9 cellular contexts compared by ENCODE assay signal in genomic region chr9:124297553-124297905, GRCh38. TPM values are rescaled to one million over a fixed set of nuclear protein-coding genes. Genes with fewer than 3 reads are reported as not detected.
DNase-seq lines count a peak whose midpoint lies in the region; FAIRE-seq and TF ChIP-seq lines count a peak whose summit lies in the region.
"Had no signal": no experiment of that assay in that cellular context is flagged by ENCODE, and none has a peak within 500 bp of the region (broad histone marks: within the 10 kb centered on the region; RNA-seq: fewer than 3 reads in every experiment).

No MANE protein-coding gene starts in this region.

- intact Hi-C loops in endothelial cell of umbilical vein (cut with micrococcal nuclease), result loop anchor here (1.0 to 2.0 kb wide), 5 partner anchors 11 to 36 kb away; no protein-coding TSS in a partner anchor
- intact Hi-C loops in vagina (cut with DNase I), result loop anchor here (10.0 kb wide), 1 partner anchor 53 kb away; no protein-coding TSS in a partner anchor

- CTCF ChIA-PET in endothelial cell of umbilical vein (lab: Charles Lee), result interaction anchor here (0.6 to 2.7 kb wide), 10 partner anchors 9 to 174 kb away, joined by 3 to 18 read pairs (median 5); no protein-coding TSS in a partner anchor
- CTCF ChIA-PET in activated naive CD4-positive, alpha-beta T cell treated with anti-CD3 and anti-CD28 coated beads, Interleukin-2, amount 10 ng/mL, durations not matched to agents 7 days and 5 days (lab: Charles Lee), result interaction anchor here (1.1 to 1.2 kb wide), 2 partner anchors 16 to 171 kb away, joined by 3 read pairs; no protein-coding TSS in a partner anchor

- TF ChIP-seq RAD21 in Ishikawa (IDR thresholded peaks at IDR 0.05; ENCODE audit: low read depth) (peak; percentile 40), liver (IDR thresholded peaks at IDR 0.05) (peak in 1 of 2 donors; percentile 24)

- peaks cover 86% of the 10 kb centered on the region for H3K79me2 ChIP-seq in endothelial cell of umbilical vein (ENCODE audit: control insufficient read depth, insufficient read depth, low read length)

- no peak overlapping the region for H3K4me2 ChIP-seq in endothelial cell of umbilical vein (ENCODE audit: insufficient read depth, low read length)

- no peaks in the 10 kb centered on the region for H4K20me1 ChIP-seq in endothelial cell of umbilical vein (replicated peaks; ENCODE audit: control insufficient read depth, extremely low read depth, insufficient read depth, low read length)

- no peaks in the 10 kb centered on the region for H3K9me3 Mint-ChIP-seq in activated naive CD4-positive, alpha-beta T cell treated with anti-CD3 and anti-CD28 coated beads, Interleukin-2, amount 10 ng/mL, durations not matched to agents 7 days and 5 days
- H3K9me3 Mint-ChIP-seq: central memory CD8-positive, alpha-beta T cell had no signal

- dilution Hi-C loops in endothelial cell of umbilical vein (cut with MboI; ENCODE audit: extremely low pct_ligation_motif_present, low sequenced_read_pairs), result no loop called here

- H3K36me3 Mint-ChIP-seq in activated naive CD4-positive, alpha-beta T cell treated with anti-CD3 and anti-CD28 coated beads, Interleukin-2, amount 10 ng/mL, durations not matched to agents 7 days and 5 days, result no peaks in the 10 kb centered on the region

- H3K27me3 Mint-ChIP-seq in activated naive CD4-positive, alpha-beta T cell treated with anti-CD3 and anti-CD28 coated beads, Interleukin-2, amount 10 ng/mL, durations not matched to agents 7 days and 5 days, result peaks cover 76% of the 10 kb centered on the region
- H3K27me3 Mint-ChIP-seq: central memory CD8-positive, alpha-beta T cell had no signal

- 51% methylated on average over 9 of the region's 9 CpGs for WGBS in liver

- TF ChIP-seq CTCF in endothelial cell of umbilical vein (IDR thresholded peaks at IDR 0.05; ENCODE audit: extremely low read depth in 1 of 2, insufficient read depth in 1 of 2, low read depth in 1 of 2, low read length in 2 of 2) (no peak), liver (IDR thresholded peaks at IDR 0.05; ENCODE audit: low read depth, low read length, missing input control) (no peak), vagina (IDR thresholded peaks at IDR 0.05) (no peak)

- BruUV-seq in endothelial cell of umbilical vein (replicated peaks; lab: Mats Ljungman, UMichigan), result no TSS peak

- TF ChIP-seq POLR2A in endothelial cell of umbilical vein (IDR thresholded peaks at IDR 0.05; ENCODE audit: low read depth, low read length), result peak; percentile 68
- no peak for TF ChIP-seq POLR2A in vagina (IDR thresholded peaks at IDR 0.05)

- H3K9me3 ChIP-seq in endothelial cell of umbilical vein (replicated peaks; ENCODE audit: control insufficient read depth, insufficient read depth, low read length) (no peaks in the 10 kb centered on the region), liver (ENCODE audit: control insufficient read depth in 4 of 4, low read length in 3 of 4) (no peaks in the 10 kb centered on the region), vagina (no peaks in the 10 kb centered on the region)

- POLR2A ChIA-PET in endothelial cell of umbilical vein (lab: Charles Lee), result no interaction called here

- H3K4me1 Mint-ChIP-seq in activated naive CD4-positive, alpha-beta T cell treated with anti-CD3 and anti-CD28 coated beads, Interleukin-2, amount 10 ng/mL, durations not matched to agents 7 days and 5 days, result peaks cover 32% of the 10 kb centered on the region

- H3K4me1 ChIP-seq in endothelial cell of umbilical vein (ENCODE audit: control insufficient read depth, extremely low read depth, insufficient read depth, low read length) (peaks cover 70% of the 10 kb centered on the region), liver (ENCODE audit: control insufficient read depth in 4 of 4, insufficient read depth in 4 of 4, low read length in 3 of 4) (peaks cover 4 to 44% (median 25%) of the 10 kb centered on the region in 4 donors), vagina (peaks cover 36% of the 10 kb centered on the region)

- peak; percentile 95 for TF ChIP-seq EP300 in Ishikawa (IDR thresholded peaks at IDR 0.05; ENCODE audit: borderline replicate concordance)

- H3K4me3 ChIP-seq in endothelial cell of umbilical vein (replicated peaks in 1 of 3; ENCODE audit: insufficient read depth in 1 of 3, low read depth in 1 of 3, low read length in 3 of 3) (no peak overlapping the region), liver (ENCODE audit: low read depth in 1 of 3, low read length in 3 of 3) (no peak overlapping the region), vagina (no peak overlapping the region)

- DNase-seq in endothelial cell of umbilical vein (ENCODE audit: low read depth, low spot score), result peak; percentile 95
- DNase-seq in urothelium cell line (ENCODE audit: low spot score), result peak; percentile 89
- no peak for DNase-seq in SK-N-DZ (ENCODE audit: low spot score)
- DNase-seq in vagina (ENCODE audit: extremely low spot score in 2 of 2), result no peak
- no peak for DNase-seq in NCI-H82 (lab: John Stamatoyannopoulos, UW)
- DNase-seq in activated naive CD4-positive, alpha-beta T cell treated with anti-CD3 and anti-CD28 coated beads, Interleukin-2, amount 10 ng/mL, durations not matched to agents 7 days and 5 days, result no peak

- no peaks in the 10 kb centered on the region for H3K9me1 ChIP-seq in endothelial cell of umbilical vein (replicated peaks; ENCODE audit: control insufficient read depth, extremely low read depth, insufficient read depth, low read length)

- H3K36me3 ChIP-seq in endothelial cell of umbilical vein (ENCODE audit: control insufficient read depth in 2 of 2, extremely low read depth in 1 of 2, insufficient read depth in 2 of 2, low read length in 2 of 2) (peaks cover 3 to 9% of the 10 kb centered on the region in 2 experiments), liver (ENCODE audit: control insufficient read depth in 4 of 4, insufficient read depth in 3 of 4, low read depth in 1 of 4, low read length in 3 of 4) (peaks cover 2 to 11% (median 7%) of the 10 kb centered on the region in 4 donors), vagina (no peaks in the 10 kb centered on the region)

- no peak overlapping the region for H3K27ac Mint-ChIP-seq in activated naive CD4-positive, alpha-beta T cell treated with anti-CD3 and anti-CD28 coated beads, Interleukin-2, amount 10 ng/mL, durations not matched to agents 7 days and 5 days

- H2AFZ ChIP-seq in endothelial cell of umbilical vein (ENCODE audit: low read depth, low read length), result no peak overlapping the region

- H3K27me3 ChIP-seq in endothelial cell of umbilical vein (ENCODE audit: control insufficient read depth in 2 of 2, insufficient read depth in 2 of 2, low read length in 2 of 2) (no peaks in the 10 kb centered on the region), liver (ENCODE audit: control insufficient read depth in 4 of 4, insufficient read depth in 4 of 4, low read length in 3 of 4) (no peaks in the 10 kb centered on the region), vagina (no peaks in the 10 kb centered on the region)

- H3K27ac ChIP-seq in endothelial cell of umbilical vein (ENCODE audit: insufficient read depth, low read depth, low read length) (peak overlapping the region; percentile 71), liver (ENCODE audit: low read depth in 1 of 2, low read length in 2 of 2) (peak overlapping the region; percentile 5 to 16), vagina (no peak overlapping the region)

- no peak overlapping the region for H3K4me3 Mint-ChIP-seq in activated naive CD4-positive, alpha-beta T cell treated with anti-CD3 and anti-CD28 coated beads, Interleukin-2, amount 10 ng/mL, durations not matched to agents 7 days and 5 days
- H3K4me3 Mint-ChIP-seq: central memory CD8-positive, alpha-beta T cell had no signal

- peak; percentile 100 for FAIRE-seq in endothelial cell of umbilical vein (lab: Jason Lieb, UNC)
- FAIRE-seq in urothelium cell line (lab: Jason Lieb, UNC), result no peak

- H3K9ac ChIP-seq in endothelial cell of umbilical vein (replicated peaks; ENCODE audit: extremely low read depth, insufficient read depth, low read length), result peak overlapping the region; percentile 31
- no peak overlapping the region for H3K9ac ChIP-seq in liver (ENCODE audit: low read depth in 1 of 2, low read length in 2 of 2)

TF ChIP-seq in Ishikawa, 13 proteins besides CTCF, POLR2A, EP300 and RAD21 (continues in another document):
- TF ChIP-seq TAF1 (IDR thresholded peaks at IDR 0.05; ENCODE audit: low read depth) (no peak), NFIC (IDR thresholded peaks at IDR 0.05) (peak; percentile 100), FOXM1 (IDR thresholded peaks at IDR 0.05; ENCODE audit: borderline replicate concordance, low read depth) (peak; percentile 73; the same call in 1 of the 2 replicates)

TF ChIP-seq in endothelial cell of umbilical vein, 7 proteins besides CTCF, POLR2A, EP300 and RAD21 (continues in another document):
- TF ChIP-seq POLR2AphosphoS5 (IDR thresholded peaks at IDR 0.05; ENCODE audit: insufficient read depth, low read depth, low read length), result peak; percentile 97
- TF ChIP-seq GATA2 (IDR thresholded peaks at IDR 0.05; ENCODE audit: insufficient read depth, insufficient read length, low read depth, low read length), result no peak
- TF ChIP-seq MAX (IDR thresholded peaks at IDR 0.05; ENCODE audit: insufficient read depth, insufficient read length), result no peak

RNA-seq across cellular contexts. Expression of gene NEK6, which starts 39.8 kb away (rescaled TPM):
- total RNA-seq in endothelial cell of umbilical vein, result 65.9 and 67.1 TPM in 2 replicates
- polyA plus RNA-seq in endothelial cell of umbilical vein, result 64.3 and 96.1 TPM in 2 replicates
- polyA plus RNA-seq in endothelial cell of umbilical vein (2011; cell fraction: cytosol; rRNA removed), result 77.1 and 88.2 TPM in 2 replicates
- 79.5 and 84.6 TPM in 2 replicates for polyA plus RNA-seq in endothelial cell of umbilical vein (2011; cell fraction: nucleus; rRNA removed)
- polyA plus RNA-seq in endothelial cell of umbilical vein (2012), result 62.6 and 78.9 TPM in 2 replicates
- 111 and 153 TPM in 2 replicates for polyA minus RNA-seq in endothelial cell of umbilical vein
- 5.1 TPM for polyA minus RNA-seq in endothelial cell of umbilical vein (2011; cell fraction: cytosol; rRNA and poly(A)+ RNA removed)
- polyA minus RNA-seq in endothelial cell of umbilical vein (2011; cell fraction: nucleus; rRNA and poly(A)+ RNA removed), result 48.7 and 63.7 TPM in 2 replicates
- 10 to 100 TPM; 36.4 to 48.5 TPM for total RNA-seq in liver
- polyA plus RNA-seq in liver, result 10 to 100 TPM; 32.5 to 49.7 TPM
- not detected in 2 replicates for polyA plus RNA-seq in SK-N-DZ (2014; cell fraction: cytosol; rRNA removed)
- not detected in 2 replicates for polyA plus RNA-seq in SK-N-DZ (2014; cell fraction: nucleus; rRNA removed)
- total RNA-seq in vagina, result 44.4 TPM

Comparison
In these comparisons a context has a peak if more than half of its experiments do, and no peak if none do; other contexts are left out.
1. DNase-seq: peak in endothelial cell of umbilical vein (single experiment) and urothelium cell line (single experiment); none in SK-N-DZ (single experiment), vagina (0 of 2), NCI-H82 (single experiment) and activated naive CD4-positive, alpha-beta T cell treated with anti-CD3 and anti-CD28 coated beads, Interleukin-2, amount 10 ng/mL, durations not matched to agents 7 days and 5 days (single experiment).